In the genomic region with DNA sequence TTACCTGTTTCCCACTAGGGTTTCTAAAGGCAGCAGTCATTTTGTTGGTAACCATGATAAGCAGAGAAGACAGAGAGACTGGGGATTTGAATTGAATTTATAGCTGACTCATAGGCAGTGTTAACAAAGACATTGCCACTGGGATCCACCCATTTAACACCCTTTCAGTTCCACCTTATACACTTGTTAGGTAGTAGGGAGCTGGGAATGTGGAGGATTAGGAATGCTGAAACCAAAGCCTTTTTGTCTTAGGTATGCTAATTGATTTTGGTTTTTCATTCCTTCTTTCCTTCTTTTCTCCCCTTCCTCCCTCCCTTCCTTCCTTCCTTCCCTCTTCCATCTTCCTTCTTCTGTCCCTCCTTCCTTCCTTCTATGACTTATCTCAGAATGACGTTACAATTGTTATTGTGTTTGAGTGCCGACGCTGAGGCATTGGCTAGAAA, we compare ENCODE assay signal across 1 cellular context.
TF ChIP-seq lines count a peak whose summit lies in the region.

No MANE protein-coding gene starts in this region.

TF ChIP-seq in K562, 482 proteins besides CTCF, POLR2A, EP300 and RAD21 (continued from another document and continues in another):
- TF ChIP-seq ATF4 (CRISPR knock-in tag; IDR thresholded peaks at IDR 0.05) (no peak), SRF (CRISPR knock-in tag; IDR thresholded peaks at IDR 0.05) (0 out of 4 replicates have a peak, but pooled peaks of 1 of the 2 experiments have one; percentile 7), NFRKB (IDR thresholded peaks at IDR 0.05; ENCODE audit: low read depth) (peak; percentile 76; the same call in 1 of the 2 replicates), HMGN3 (IDR thresholded peaks at IDR 0.05; ENCODE audit: borderline replicate concordance, extremely low read depth, insufficient read length, low read depth, low read length) (no peak), POLR2G (IDR thresholded peaks at IDR 0.05; ENCODE audit: low read depth, low read length) (no peak), CLOCK (CRISPR knock-in tag; IDR thresholded peaks at IDR 0.05; ENCODE audit: borderline replicate concordance) (no peak), TAF7 (tag; IDR thresholded peaks at IDR 0.05) (no peak), MYBL2 (IDR thresholded peaks at IDR 0.05; ENCODE audit: low read depth) (peak; percentile 76), MYBL2 (CRISPR knock-in tag; IDR thresholded peaks at IDR 0.05; ENCODE audit: borderline replicate concordance) (no peak), RBM14 (IDR thresholded peaks at IDR 0.05; ENCODE audit: borderline replicate concordance, insufficient read depth, low read depth, low read length) (no peak), FOSL1 (tag; conservative IDR thresholded peaks at IDR 0.05) (peak; percentile 80), LEF1 (IDR thresholded peaks at IDR 0.05) (peak; percentile 61), PHB2 (IDR thresholded peaks at IDR 0.05; ENCODE audit: low read depth) (no peak), BCOR (IDR thresholded peaks at IDR 0.05) (peak; percentile 27; the same call in 1 of the 2 replicates), SMARCB1 (IDR thresholded peaks at IDR 0.05; ENCODE audit: insufficient read length, low read depth) (no peak), NR3C1 (CRISPR knock-in tag; IDR thresholded peaks at IDR 0.05) (no peak), CREB5 (CRISPR knock-in tag; IDR thresholded peaks at IDR 0.05) (no peak), HES1 (IDR thresholded peaks at IDR 0.05; ENCODE audit: low read depth) (no peak), TCF7L2 (IDR thresholded peaks at IDR 0.05; ENCODE audit: low read depth, low read length) (no peak), PHB (CRISPR knock-in tag; IDR thresholded peaks at IDR 0.05) (no peak), SUPT5H (IDR thresholded peaks at IDR 0.05) (no peak), SMARCC2 (IDR thresholded peaks at IDR 0.05; ENCODE audit: low read depth) (no peak), CCNT2 (IDR thresholded peaks at IDR 0.05; ENCODE audit: borderline replicate concordance, extremely low read depth, insufficient read length, low read depth, low read length) (no peak), ZNF75A (CRISPR knock-in tag; IDR thresholded peaks at IDR 0.05) (no peak), FOXK2 (conservative IDR thresholded peaks at IDR 0.05 in 1 of 2, IDR thresholded peaks at IDR 0.05 in 1 of 2; ENCODE audit: low read depth in 2 of 2) (peak; percentile 38 to 64; a peak in 2 of 4 replicates), ZNF277 (CRISPR knock-in tag; IDR thresholded peaks at IDR 0.05; ENCODE audit: borderline replicate concordance) (no peak), POLR2B (IDR thresholded peaks at IDR 0.05; ENCODE audit: low read depth, partially characterized antibody) (peak; percentile 37), MCM5 (IDR thresholded peaks at IDR 0.05; ENCODE audit: low read depth) (no peak), ZNF24 (IDR thresholded peaks at IDR 0.05) (no peak), KLF10 (CRISPR knock-in tag; IDR thresholded peaks at IDR 0.05) (no peak), HDGF (IDR thresholded peaks at IDR 0.05) (peak; percentile 77; the same call in 1 of the 2 replicates), NFE2L1 (tag; IDR thresholded peaks at IDR 0.05; ENCODE audit: borderline replicate concordance, low read depth) (peak; percentile 71), GATA2 (CRISPR knock-in tag; IDR thresholded peaks at IDR 0.05) (no peak), CGGBP1 (CRISPR knock-in tag; IDR thresholded peaks at IDR 0.05) (no peak), FOXJ2 (tag; IDR thresholded peaks at IDR 0.05) (no peak), PRPF4 (IDR thresholded peaks at IDR 0.05; ENCODE audit: insufficient read depth, low read depth, low read length, poor library complexity, severe bottlenecking) (no peak), SMARCA5 (IDR thresholded peaks at IDR 0.05) (no peak), HOXB6 (CRISPR knock-in tag; IDR thresholded peaks at IDR 0.05; ENCODE audit: borderline replicate concordance) (no peak), ZNF263 (CRISPR knock-in tag; IDR thresholded peaks at IDR 0.05; ENCODE audit: borderline replicate concordance) (no peak), DDX20 (tag; IDR thresholded peaks at IDR 0.05; ENCODE audit: low read depth) (no peak), HNRNPK (IDR thresholded peaks at IDR 0.05; ENCODE audit: low read depth, low read length, poor library complexity, severe bottlenecking) (no peak), BDP1 (IDR thresholded peaks at IDR 0.05; ENCODE audit: insufficient read depth, insufficient read length) (no peak), CBX8 (IDR thresholded peaks at IDR 0.05; ENCODE audit: borderline replicate concordance, extremely low read depth, low read depth, low read length, poor library complexity, severe bottlenecking) (no peak), LARP7 (IDR thresholded peaks at IDR 0.05) (no peak), L3MBTL2 (IDR thresholded peaks at IDR 0.05) (0 out of 2 replicates have a peak, but pooled peaks have one; percentile 20), NBN (IDR thresholded peaks at IDR 0.05; ENCODE audit: low read depth) (peak; percentile 78; the same call in 1 of the 2 replicates), CBX2 (IDR thresholded peaks at IDR 0.05; ENCODE audit: insufficient read depth, low read length, poor library complexity, severe bottlenecking) (no peak), ELF1 (tag; IDR thresholded peaks at IDR 0.05) (peak; percentile 44; the same call in 1 of the 2 replicates), RAD51 (IDR thresholded peaks at IDR 0.05; ENCODE audit: borderline replicate concordance, low read depth) (no peak)
- TF ChIP-seq, protein P1, sequence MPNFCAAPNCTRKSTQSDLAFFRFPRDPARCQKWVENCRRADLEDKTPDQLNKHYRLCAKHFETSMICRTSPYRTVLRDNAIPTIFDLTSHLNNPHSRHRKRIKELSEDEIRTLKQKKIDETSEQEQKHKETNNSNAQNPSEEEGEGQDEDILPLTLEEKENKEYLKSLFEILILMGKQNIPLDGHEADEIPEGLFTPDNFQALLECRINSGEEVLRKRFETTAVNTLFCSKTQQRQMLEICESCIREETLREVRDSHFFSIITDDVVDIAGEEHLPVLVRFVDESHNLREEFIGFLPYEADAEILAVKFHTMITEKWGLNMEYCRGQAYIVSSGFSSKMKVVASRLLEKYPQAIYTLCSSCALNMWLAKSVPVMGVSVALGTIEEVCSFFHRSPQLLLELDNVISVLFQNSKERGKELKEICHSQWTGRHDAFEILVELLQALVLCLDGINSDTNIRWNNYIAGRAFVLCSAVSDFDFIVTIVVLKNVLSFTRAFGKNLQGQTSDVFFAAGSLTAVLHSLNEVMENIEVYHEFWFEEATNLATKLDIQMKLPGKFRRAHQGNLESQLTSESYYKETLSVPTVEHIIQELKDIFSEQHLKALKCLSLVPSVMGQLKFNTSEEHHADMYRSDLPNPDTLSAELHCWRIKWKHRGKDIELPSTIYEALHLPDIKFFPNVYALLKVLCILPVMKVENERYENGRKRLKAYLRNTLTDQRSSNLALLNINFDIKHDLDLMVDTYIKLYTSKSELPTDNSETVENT (CRISPR knock-in tag; IDR thresholded peaks at IDR 0.05) = no peak
- TF ChIP-seq, protein P2, sequence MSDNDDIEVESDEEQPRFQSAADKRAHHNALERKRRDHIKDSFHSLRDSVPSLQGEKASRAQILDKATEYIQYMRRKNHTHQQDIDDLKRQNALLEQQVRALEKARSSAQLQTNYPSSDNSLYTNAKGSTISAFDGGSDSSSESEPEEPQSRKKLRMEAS (CRISPR knock-in tag; IDR thresholded peaks at IDR 0.05) = no peak
- TF ChIP-seq, protein P3, sequence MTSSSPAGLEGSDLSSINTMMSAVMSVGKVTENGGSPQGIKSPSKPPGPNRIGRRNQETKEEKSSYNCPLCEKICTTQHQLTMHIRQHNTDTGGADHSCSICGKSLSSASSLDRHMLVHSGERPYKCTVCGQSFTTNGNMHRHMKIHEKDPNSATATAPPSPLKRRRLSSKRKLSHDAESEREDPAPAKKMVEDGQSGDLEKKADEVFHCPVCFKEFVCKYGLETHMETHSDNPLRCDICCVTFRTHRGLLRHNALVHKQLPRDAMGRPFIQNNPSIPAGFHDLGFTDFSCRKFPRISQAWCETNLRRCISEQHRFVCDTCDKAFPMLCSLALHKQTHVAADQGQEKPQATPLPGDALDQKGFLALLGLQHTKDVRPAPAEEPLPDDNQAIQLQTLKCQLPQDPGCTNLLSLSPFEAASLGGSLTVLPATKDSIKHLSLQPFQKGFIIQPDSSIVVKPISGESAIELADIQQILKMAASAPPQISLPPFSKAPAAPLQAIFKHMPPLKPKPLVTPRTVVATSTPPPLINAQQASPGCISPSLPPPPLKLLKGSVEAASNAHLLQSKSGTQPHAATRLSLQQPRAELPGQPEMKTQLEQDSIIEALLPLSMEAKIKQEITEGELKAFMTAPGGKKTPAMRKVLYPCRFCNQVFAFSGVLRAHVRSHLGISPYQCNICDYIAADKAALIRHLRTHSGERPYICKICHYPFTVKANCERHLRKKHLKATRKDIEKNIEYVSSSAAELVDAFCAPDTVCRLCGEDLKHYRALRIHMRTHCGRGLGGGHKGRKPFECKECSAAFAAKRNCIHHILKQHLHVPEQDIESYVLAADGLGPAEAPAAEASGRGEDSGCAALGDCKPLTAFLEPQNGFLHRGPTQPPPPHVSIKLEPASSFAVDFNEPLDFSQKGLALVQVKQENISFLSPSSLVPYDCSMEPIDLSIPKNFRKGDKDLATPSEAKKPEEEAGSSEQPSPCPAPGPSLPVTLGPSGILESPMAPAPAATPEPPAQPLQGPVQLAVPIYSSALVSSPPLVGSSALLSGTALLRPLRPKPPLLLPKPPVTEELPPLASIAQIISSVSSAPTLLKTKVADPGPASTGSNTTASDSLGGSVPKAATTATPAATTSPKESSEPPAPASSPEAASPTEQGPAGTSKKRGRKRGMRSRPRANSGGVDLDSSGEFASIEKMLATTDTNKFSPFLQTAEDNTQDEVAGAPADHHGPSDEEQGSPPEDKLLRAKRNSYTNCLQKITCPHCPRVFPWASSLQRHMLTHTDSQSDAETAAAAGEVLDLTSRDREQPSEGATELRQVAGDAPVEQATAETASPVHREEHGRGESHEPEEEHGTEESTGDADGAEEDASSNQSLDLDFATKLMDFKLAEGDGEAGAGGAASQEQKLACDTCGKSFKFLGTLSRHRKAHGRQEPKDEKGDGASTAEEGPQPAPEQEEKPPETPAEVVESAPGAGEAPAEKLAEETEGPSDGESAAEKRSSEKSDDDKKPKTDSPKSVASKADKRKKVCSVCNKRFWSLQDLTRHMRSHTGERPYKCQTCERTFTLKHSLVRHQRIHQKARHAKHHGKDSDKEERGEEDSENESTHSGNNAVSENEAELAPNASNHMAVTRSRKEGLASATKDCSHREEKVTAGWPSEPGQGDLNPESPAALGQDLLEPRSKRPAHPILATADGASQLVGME (CRISPR knock-in tag; IDR thresholded peaks at IDR 0.05) = no peak
